Comparison of ENCODE assay signal across 20 cellular contexts in the genomic region with DNA sequence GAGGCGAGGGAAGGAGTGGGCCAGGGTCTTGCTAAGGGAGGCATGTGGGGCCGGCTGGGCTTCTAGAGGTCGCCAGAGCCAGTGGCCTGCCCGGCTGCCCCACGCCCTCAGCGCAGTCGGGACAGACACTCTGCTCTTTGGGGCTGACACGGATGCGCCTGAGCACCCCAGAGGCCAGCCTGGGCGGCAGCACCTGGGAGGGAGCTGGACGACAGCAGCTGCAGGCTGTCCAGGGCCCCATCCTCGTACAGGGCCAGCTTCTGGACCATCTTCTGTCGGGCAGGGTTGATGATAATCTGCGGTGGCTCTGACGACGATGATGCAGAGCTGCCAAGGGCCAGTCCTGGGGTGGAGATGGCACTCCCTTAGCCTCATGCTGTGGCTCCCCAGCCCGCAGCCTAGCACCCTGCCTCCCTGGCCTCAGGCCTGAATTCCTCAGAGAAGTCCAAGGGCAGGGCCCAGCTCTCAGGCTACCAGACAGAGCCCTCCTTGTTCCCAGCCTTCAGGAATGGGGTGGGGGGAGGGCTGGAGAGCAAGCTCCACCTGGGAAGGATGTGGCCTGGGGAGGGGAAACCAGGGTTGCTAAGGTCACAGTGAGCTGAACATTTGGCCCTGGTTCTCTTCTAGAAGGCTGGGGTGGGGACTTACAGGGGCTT. TPM values are rescaled to one million over a fixed set of nuclear protein-coding genes. Genes with fewer than 3 reads are reported as not detected.
A peak's percentile ranks its signal among the peaks of the same experiment; 100 is the strongest.
DNase-seq lines count a peak whose midpoint lies in the region; ATAC-seq and TF ChIP-seq lines count a peak whose summit lies in the region.
"Had no signal": no experiment of that assay in that cellular context is flagged by ENCODE, and none has a peak within 500 bp of the region (broad histone marks: within the 10 kb centered on the region; RNA-seq: fewer than 3 reads in every experiment).

No MANE protein-coding gene starts in this region.

- H3K9me3 Mint-ChIP-seq in CD14-positive monocyte = peaks cover 0 to 5% (median 0%) of the 10 kb centered on the region in 7 donors
- no peaks in the 10 kb centered on the region for H3K9me3 Mint-ChIP-seq in HFFc6
- H3K9me3 Mint-ChIP-seq: activated CD4-positive, alpha-beta T cell treated with anti-CD3 and anti-CD28 coated beads, Interleukin-2, amount 10 ng/mL, durations not matched to agents 7 days and 5 days; activated naive CD8-positive, alpha-beta T cell treated with anti-CD3 and anti-CD28 coated beads for 36 hours; stimulated activated naive B cell treated with anti-CD40 and anti-IgM and Interleukin-4, amounts not matched to agents 10 μg/mL and 1 μg/mL and 100 μg/mL, for 72 hours had no signal

- peak; percentile 85 for ATAC-seq in sciatic nerve
- ATAC-seq: gastrocnemius medialis; stimulated activated naive B cell treated with anti-CD40 and anti-IgM and Interleukin-4, amounts not matched to agents 10 μg/mL and 1 μg/mL and 100 μg/mL, for 72 hours had no signal

- H3K4me3 Mint-ChIP-seq in CD14-positive monocyte = no peak overlapping the region
- H3K4me3 Mint-ChIP-seq in HFFc6 = no peak overlapping the region
- H3K4me3 Mint-ChIP-seq: activated CD4-positive, alpha-beta T cell treated with anti-CD3 and anti-CD28 coated beads, Interleukin-2, amount 10 ng/mL, durations not matched to agents 7 days and 5 days; activated naive CD8-positive, alpha-beta T cell treated with anti-CD3 and anti-CD28 coated beads for 36 hours had no signal

- H3K4me3 ChIP-seq in WERI-Rb-1 (ENCODE audit: low read depth, low read length) = no peak overlapping the region
- H3K4me3 ChIP-seq: gastrocnemius medialis, skin epidermis had no signal

- H3K27me3 ChIP-seq in WERI-Rb-1 (ENCODE audit: insufficient read depth, low read depth, severe bottlenecking) = peaks cover 10% of the 10 kb centered on the region
- H3K27me3 ChIP-seq: gastrocnemius medialis, neutrophil had no signal

- intact Hi-C loops in CD14-positive monocyte (cut with micrococcal nuclease) (loop anchor here (5.0 to 10.0 kb wide), 3 partner anchors 40 to 82 kb away; a partner anchor contains a TSS), head of caudate nucleus (cut with DNase I) (loop anchor here (10.0 kb wide), 1 partner anchor 82 kb away; a partner anchor contains a TSS), sciatic nerve (cut with DNase I) (no loop called here)

- in situ Hi-C loops in KBM-7 (cut with MboI; ENCODE audit: low pct_unique_long_range_greater_than_20kb, low sequenced_read_pairs) = no loop called here

- DNase-seq in CD14-positive monocyte (ENCODE audit: low spot score) = no peak
- no peak for DNase-seq in WERI-Rb-1
- DNase-seq in head of caudate nucleus = peak in 31 of 42 donors; percentile 18 to 67 (median 48)
- DNase-seq in sciatic nerve (ENCODE audit: low spot score) = no peak
- DNase-seq in KBM-7 = no peak
- DNase-seq in HFFc6 = no peak
- no peak for DNase-seq in NCI-H2196 (lab: John Stamatoyannopoulos, UW; ENCODE audit: unreplicated experiment)
- no peak for DNase-seq in MV-4-11 (lab: John Stamatoyannopoulos, UW)
- DNase-seq: activated CD4-positive, alpha-beta T cell treated with anti-CD3 and anti-CD28 coated beads, Interleukin-2, amount 10 ng/mL, durations not matched to agents 7 days and 5 days; activated naive CD8-positive, alpha-beta T cell treated with anti-CD3 and anti-CD28 coated beads for 36 hours; activated T-cell treated with anti-CD3 and anti-CD28 coated beads for 4 hours; gastrocnemius medialis; KG1; midbrain; NCI-H1105 treated with DMSO at 0.1 percent for 48 hours; NCI-H446; SK-N-SH; stimulated activated naive B cell treated with anti-CD40 and anti-IgM and Interleukin-4, amounts not matched to agents 10 μg/mL and 1 μg/mL and 100 μg/mL, for 72 hours had no signal

- H3K4me1 Mint-ChIP-seq in CD14-positive monocyte (peaks cover 39% of the 10 kb centered on the region), HFFc6 (ENCODE audit: low read depth) (no peaks in the 10 kb centered on the region)

- H3K27me3 Mint-ChIP-seq in CD14-positive monocyte (ENCODE audit: low read depth in 3 of 3) (peaks cover 0 to 47% (median 0%) of the 10 kb centered on the region in 3 donors), HFFc6 (ENCODE audit: insufficient read depth) (no peaks in the 10 kb centered on the region; the same call in 1 of the 2 replicates)
- H3K27me3 Mint-ChIP-seq: activated CD4-positive, alpha-beta T cell treated with anti-CD3 and anti-CD28 coated beads, Interleukin-2, amount 10 ng/mL, durations not matched to agents 7 days and 5 days; activated naive CD8-positive, alpha-beta T cell treated with anti-CD3 and anti-CD28 coated beads for 36 hours had no signal

- H3K9me3 ChIP-seq in WERI-Rb-1 (ENCODE audit: severe bottlenecking) = no peaks in the 10 kb centered on the region
- H3K9me3 ChIP-seq: gastrocnemius medialis, neutrophil, SK-N-SH had no signal

- H3K27ac ChIP-seq in WERI-Rb-1 = peak overlapping the region; percentile 11; the same call in 1 of the 2 replicates

- peak overlapping the region in 5 of 7 donors; percentile 68 to 96 (median 93) for H3K27ac Mint-ChIP-seq in CD14-positive monocyte
- no peak overlapping the region for H3K27ac Mint-ChIP-seq in HFFc6
- H3K27ac Mint-ChIP-seq: activated CD4-positive, alpha-beta T cell treated with anti-CD3 and anti-CD28 coated beads, Interleukin-2, amount 10 ng/mL, durations not matched to agents 7 days and 5 days; activated naive CD8-positive, alpha-beta T cell treated with anti-CD3 and anti-CD28 coated beads for 36 hours had no signal

- TF ChIP-seq CTCF in CD14-positive monocyte (IDR thresholded peaks at IDR 0.05) (no peak), WERI-Rb-1 (IDR thresholded peaks at IDR 0.05; ENCODE audit: low read depth, low read length) (no peak), HFFc6 (IDR thresholded peaks at IDR 0.05) (no peak)

- H3K36me3 ChIP-seq in WERI-Rb-1 = peaks cover 71% of the 10 kb centered on the region

- H3K36me3 Mint-ChIP-seq in CD14-positive monocyte (peaks cover 42 to 59% of the 10 kb centered on the region in 2 donors), HFFc6 (ENCODE audit: low read depth) (peaks cover 5% of the 10 kb centered on the region)

RNA-seq across cellular contexts. Expression of a gene that starts 7.2 kb away (rescaled TPM):
- 10 to 100 TPM; 47.8 to 49.5 TPM for polyA plus RNA-seq in CD14-positive monocyte
- total RNA-seq in sciatic nerve = 53.9 TPM
- 100 to 1,000 TPM; 103 to 133 (median 120) TPM for total RNA-seq in HFFc6 (2021; fragmentation: NEBNext Ultra II Directional; extraction: Animal tissue kit (Norgen Biotek cat#: 25700))

RNA-seq across cellular contexts. Expression of a gene that starts 39.9 kb away (rescaled TPM):
- polyA plus RNA-seq in CD14-positive monocyte = 1 to 10 TPM; 2.8 to 4.9 TPM
- 10.3 TPM for total RNA-seq in sciatic nerve
- 1 to 10 TPM; 3.1 to 8.0 (median 5.7) TPM for total RNA-seq in HFFc6 (2021; fragmentation: NEBNext Ultra II Directional; extraction: Animal tissue kit (Norgen Biotek cat#: 25700))

RNA-seq across cellular contexts. Expression of a gene that starts 40.8 kb away (rescaled TPM):
- 1 to 10 TPM; 1.9 to 3.8 TPM for polyA plus RNA-seq in CD14-positive monocyte
- total RNA-seq in sciatic nerve = 42.2 TPM
- 10 to 100 TPM; 52.1 to 62.1 (median 59.0) TPM for total RNA-seq in HFFc6 (2021; fragmentation: NEBNext Ultra II Directional; extraction: Animal tissue kit (Norgen Biotek cat#: 25700))

Comparison
In these comparisons a context has a peak if more than half of its experiments do, and no peak if none do; other contexts are left out.
1. DNase-seq: peak in head of caudate nucleus (31 of 42); none in CD14-positive monocyte (single experiment), WERI-Rb-1 (single experiment), sciatic nerve (single experiment), KBM-7 (single experiment), HFFc6 (single experiment), NCI-H2196 (single experiment) and MV-4-11 (single experiment).